In the genomic region with DNA sequence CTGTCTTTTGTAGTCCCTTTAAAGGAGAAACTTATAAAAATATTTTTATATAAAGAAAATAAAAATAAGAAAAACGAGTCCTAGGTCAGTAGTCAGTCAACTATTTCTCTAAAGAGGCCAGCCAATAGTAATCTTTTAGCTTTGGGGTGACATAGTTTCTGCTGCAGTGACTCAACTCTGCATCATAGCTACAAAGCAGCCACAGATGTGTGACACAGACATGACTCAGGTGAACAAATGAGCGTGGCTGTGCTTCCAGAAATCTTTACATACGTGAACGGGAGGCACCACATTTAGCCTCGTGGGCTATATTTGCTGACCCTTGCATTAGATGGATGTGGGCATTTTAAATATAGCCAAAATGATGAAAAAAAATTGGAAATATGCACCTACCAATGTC, we compare ENCODE assay signal across 20 cellular contexts.
DNase-seq lines count a peak whose midpoint lies in the region; FAIRE-seq and TF ChIP-seq lines count a peak whose summit lies in the region.
"Had no signal": no experiment of that assay in that cellular context is flagged by ENCODE, and none has a peak within 500 bp of the region (broad histone marks: within the 10 kb centered on the region; RNA-seq: fewer than 3 reads in every experiment).

No MANE protein-coding gene starts in this region.

- no peaks in the 10 kb centered on the region for H3K27me3 Mint-ChIP-seq in activated CD4-positive, alpha-beta T cell treated with anti-CD3 and anti-CD28 coated beads, Interleukin-2, amount 10 ng/mL, durations not matched to agents 7 days and 5 days
- H3K27me3 Mint-ChIP-seq: CD8-positive, alpha-beta memory T cell had no signal

- POLR2A ChIA-PET in activated CD4-positive, alpha-beta T cell treated with anti-CD3 and anti-CD28 coated beads, Interleukin-2, amount 10 ng/mL, durations not matched to agents 7 days and 5 days (lab: Charles Lee), result interaction anchor here (0.7 kb wide), 1 partner anchor 107 kb away, joined by 3 read pairs; no protein-coding TSS in a partner anchor

- H3K9me3 Mint-ChIP-seq in activated CD4-positive, alpha-beta T cell treated with anti-CD3 and anti-CD28 coated beads, Interleukin-2, amount 10 ng/mL, durations not matched to agents 7 days and 5 days, result no peaks in the 10 kb centered on the region
- H3K9me3 Mint-ChIP-seq: neural progenitor cell; T-helper 1 cell treated with Interleukin-12 subunit alpha and Interleukin-12 subunit beta and Interleukin-4 antibody, amounts not matched to agents 30 μg/mL and 1 μg/mL, for 36 hours had no signal

- H3K4me1 Mint-ChIP-seq in activated CD4-positive, alpha-beta T cell treated with anti-CD3 and anti-CD28 coated beads, Interleukin-2, amount 10 ng/mL, durations not matched to agents 7 days and 5 days, result no peaks in the 10 kb centered on the region
- H3K4me1 Mint-ChIP-seq: CD8-positive, alpha-beta memory T cell had no signal

- no peaks in the 10 kb centered on the region for H3K36me3 Mint-ChIP-seq in activated CD4-positive, alpha-beta T cell treated with anti-CD3 and anti-CD28 coated beads, Interleukin-2, amount 10 ng/mL, durations not matched to agents 7 days and 5 days (ENCODE audit: low read depth)
- H3K36me3 Mint-ChIP-seq: CD8-positive, alpha-beta memory T cell; neural progenitor cell had no signal

- FAIRE-seq in GM12891 (lab: Jason Lieb, UNC), result no peak
- FAIRE-seq: GM18507, HepG2 had no signal

- H3K9me3 ChIP-seq in MG63, result no peaks in the 10 kb centered on the region
- H3K9me3 ChIP-seq: gastroesophageal sphincter had no signal

- H3K4me3 ChIP-seq in MG63, result no peak overlapping the region
- H3K4me3 ChIP-seq in kidney epithelial cell (ENCODE audit: low read depth, low read length), result no peak overlapping the region
- H3K4me3 ChIP-seq: gastroesophageal sphincter, neural progenitor cell had no signal

- TF ChIP-seq POLR2A in GM12891 (IDR thresholded peaks at IDR 0.05; ENCODE audit: low read depth, low read length), result no peak

- H3K4me3 Mint-ChIP-seq in activated CD4-positive, alpha-beta T cell treated with anti-CD3 and anti-CD28 coated beads, Interleukin-2, amount 10 ng/mL, durations not matched to agents 7 days and 5 days, result no peak overlapping the region
- H3K4me3 Mint-ChIP-seq: CD8-positive, alpha-beta memory T cell; neural progenitor cell; T-helper 1 cell treated with Interleukin-12 subunit alpha and Interleukin-12 subunit beta and Interleukin-4 antibody, amounts not matched to agents 30 μg/mL and 1 μg/mL, for 36 hours had no signal

- TF ChIP-seq CTCF in kidney epithelial cell (IDR thresholded peaks at IDR 0.05; ENCODE audit: insufficient read depth, low read length, poor library complexity, severe bottlenecking), result no peak

- peak; percentile 20 for DNase-seq in activated CD4-positive, alpha-beta T cell treated with anti-CD3 and anti-CD28 coated beads for 48 hours
- no peak for DNase-seq in activated CD4-positive, alpha-beta T cell treated with anti-CD3 and anti-CD28 coated beads, Interleukin-2, amount 10 ng/mL, durations not matched to agents 7 days and 5 days
- DNase-seq in MG63 (peak; percentile 45), amniotic stem cell (lab: John Stamatoyannopoulos, UW) (peak; percentile 14), kidney epithelial cell (ENCODE audit: low read depth) (peak; percentile 52), DMS79 (lab: John Stamatoyannopoulos, UW) (no peak), AML-193 (lab: John Stamatoyannopoulos, UW) (no peak), GM12891 (ENCODE audit: insufficient read length, low spot score) (no peak)
- DNase-seq: activated CD4-positive, alpha-beta T cell treated with anti-CD3 and anti-CD28 coated beads, Interleukin-2, amount 50 U/mL, for 48 hours; CD8-positive, alpha-beta memory T cell; effector CD8-positive, alpha-beta T cell; NCI-H1105 treated with DMSO at 0.1 percent for 48 hours; NCI-H226; right cardiac atrium; stimulated activated naive CD4-positive, alpha-beta T cell treated with Interleukin-2 at 50 U/mL for 16 hours had no signal

- CTCF ChIA-PET in activated CD4-positive, alpha-beta T cell treated with anti-CD3 and anti-CD28 coated beads, Interleukin-2, amount 10 ng/mL, durations not matched to agents 7 days and 5 days (lab: Charles Lee), result no interaction called here

- H3K36me3 ChIP-seq in MG63 (no peaks in the 10 kb centered on the region), kidney epithelial cell (ENCODE audit: control insufficient read depth, insufficient read depth, low read length) (no peaks in the 10 kb centered on the region)
- H3K36me3 ChIP-seq: gastroesophageal sphincter, neural progenitor cell had no signal

- no peaks in the 10 kb centered on the region for H3K27me3 ChIP-seq in MG63
- no peaks in the 10 kb centered on the region for H3K27me3 ChIP-seq in kidney epithelial cell (ENCODE audit: control insufficient read depth, insufficient read depth, low read length)
- H3K27me3 ChIP-seq: gastroesophageal sphincter, neural progenitor cell had no signal

- H3K27ac Mint-ChIP-seq in activated CD4-positive, alpha-beta T cell treated with anti-CD3 and anti-CD28 coated beads, Interleukin-2, amount 10 ng/mL, durations not matched to agents 7 days and 5 days, result no peak overlapping the region
- H3K27ac Mint-ChIP-seq: CD8-positive, alpha-beta memory T cell; neural progenitor cell; T-helper 1 cell treated with Interleukin-12 subunit alpha and Interleukin-12 subunit beta and Interleukin-4 antibody, amounts not matched to agents 30 μg/mL and 1 μg/mL, for 36 hours had no signal

TF ChIP-seq in GM12891, 5 proteins besides CTCF, POLR2A, EP300 and RAD21:
- TF ChIP-seq POU2F2 (IDR thresholded peaks at IDR 0.05; ENCODE audit: low read depth, low read length) (no peak), SPI1 (IDR thresholded peaks at IDR 0.05; ENCODE audit: low read depth, low read length) (no peak), PAX5 (IDR thresholded peaks at IDR 0.05; ENCODE audit: insufficient read depth, low read length, severe bottlenecking) (no peak), POLR2AphosphoS5 (IDR thresholded peaks at IDR 0.05; ENCODE audit: low read depth, low read length) (no peak), TAF1 (IDR thresholded peaks at IDR 0.05; ENCODE audit: low read depth, low read length) (no peak)

Comparison
In these comparisons a context has a peak if more than half of its experiments do, and no peak if none do; other contexts are left out.
1. DNase-seq: peak in activated CD4-positive, alpha-beta T cell treated with anti-CD3 and anti-CD28 coated beads for 48 hours (single experiment), MG63 (single experiment), amniotic stem cell (single experiment) and kidney epithelial cell (single experiment); none in activated CD4-positive, alpha-beta T cell treated with anti-CD3 and anti-CD28 coated beads, Interleukin-2, amount 10 ng/mL, durations not matched to agents 7 days and 5 days (single experiment), DMS79 (single experiment), AML-193 (0 of 2) and GM12891 (single experiment).